In genomic region chr10:551489-552252, GRCh38 we compare ENCODE assay signal across 29 cellular contexts.
"Had no signal": no experiment of that assay in that cellular context is flagged by ENCODE, and none has a peak within 500 bp of the region (broad histone marks: within the 10 kb centered on the region; RNA-seq: fewer than 3 reads in every experiment).

No MANE protein-coding gene starts in this region.

- H3K27ac ChIP-seq: breast epithelium, colonic mucosa, epithelial cell of prostate, left ventricle myocardium inferior, neural progenitor cell, tibial artery had no signal

- H3K4me1 Mint-ChIP-seq: activated B cell treated with CpG ODN at 0.5 μM for 24 hours; activated CD8-positive, alpha-beta memory T cell treated with anti-CD3 and anti-CD28 coated beads, Interleukin-2, amount 10 ng/mL, durations not matched to agents 7 days and 5 days; activated naive CD8-positive, alpha-beta T cell treated with anti-CD3 and anti-CD28 coated beads, Interleukin-2, amount 50 U/mL, for 24 hours; central memory CD8-positive, alpha-beta T cell; stimulated activated memory B cell treated with anti-CD40 and anti-IgM and Interleukin-4, amounts not matched to agents 10 μg/mL and 1 μg/mL and 100 μg/mL, for 72 hours had no signal

- ATAC-seq: activated CD8-positive, alpha-beta memory T cell treated with anti-CD3 and anti-CD28 coated beads, Interleukin-2, amount 10 ng/mL, durations not matched to agents 7 days and 5 days; activated CD8-positive, alpha-beta T cell treated with anti-CD3 and anti-CD28 coated beads for 36 hours; activated naive CD8-positive, alpha-beta T cell treated with anti-CD3 and anti-CD28 coated beads, Interleukin-2, amount 50 U/mL, for 24 hours had no signal

- DNase-seq: activated B cell treated with CpG ODN at 0.5 μM for 24 hours; activated CD4-positive, alpha-beta T cell treated with anti-CD3 and anti-CD28 coated beads, Interleukin-2, amount 50 U/mL, for 1 hour; activated CD8-positive, alpha-beta memory T cell treated with anti-CD3 and anti-CD28 coated beads, Interleukin-2, amount 10 ng/mL, durations not matched to agents 7 days and 5 days; activated CD8-positive, alpha-beta T cell treated with anti-CD3 and anti-CD28 coated beads for 36 hours; activated naive CD8-positive, alpha-beta T cell treated with anti-CD3 and anti-CD28 coated beads, Interleukin-2, amount 50 U/mL, for 24 hours; activated T-cell treated with anti-CD3 and anti-CD28 coated beads, Interleukin-2, amount 50 U/mL, for 48 hours; amygdala; colonic mucosa; effector CD8-positive, alpha-beta T cell; left ventricle myocardium inferior; occipital lobe; retina; stimulated activated CD4-positive, alpha-beta T cell treated with anti-CD3 and anti-CD28 coated beads, Interleukin-1b, Interleukin-23, amount 100 ng/mL, for 48 hours; stimulated activated CD4-positive, alpha-beta T cell treated with anti-CD3 and anti-CD28 coated beads, Interleukin-4, amount 100 ng/mL, for 4 hours; stimulated activated CD8-positive, alpha-beta memory T cell treated with anti-CD3 and anti-CD28 coated beads, Interleukin-4, amount 100 ng/mL, for 48 hours; stimulated activated naive CD8-positive, alpha-beta T cell treated with anti-CD3 and anti-CD28 coated beads, Interleukin-15, amount 100 ng/mL, for 72 hours; T-helper 2 cell; tibial artery had no signal

- H3K4me1 ChIP-seq: breast epithelium, colonic mucosa had no signal

- H2AFZ ChIP-seq: neural progenitor cell had no signal

- H3K36me3 ChIP-seq: breast epithelium, colonic mucosa, left ventricle myocardium inferior, neural progenitor cell, tibial artery had no signal

- H3K4me3 ChIP-seq: breast epithelium, colonic mucosa, left ventricle myocardium inferior, lung, neural progenitor cell, smooth muscle cell, tibial artery had no signal

- H3K9ac ChIP-seq: neural progenitor cell had no signal

- FAIRE-seq: endometrium, frontal cortex had no signal

- H3K4me3 Mint-ChIP-seq: activated B cell treated with CpG ODN at 0.5 μM for 24 hours; activated CD8-positive, alpha-beta memory T cell treated with anti-CD3 and anti-CD28 coated beads, Interleukin-2, amount 10 ng/mL, durations not matched to agents 7 days and 5 days; activated CD8-positive, alpha-beta T cell treated with anti-CD3 and anti-CD28 coated beads for 36 hours; activated naive CD4-positive, alpha-beta T cell treated with anti-CD3 and anti-CD28 coated beads, Interleukin-2, amount 50 U/mL, for 24 hours; activated naive CD8-positive, alpha-beta T cell treated with anti-CD3 and anti-CD28 coated beads, Interleukin-2, amount 50 U/mL, for 24 hours; central memory CD8-positive, alpha-beta T cell; neural progenitor cell; stimulated activated memory B cell treated with anti-CD40 and anti-IgM and Interleukin-4, amounts not matched to agents 10 μg/mL and 1 μg/mL and 100 μg/mL, for 72 hours; stimulated activated naive CD8-positive, alpha-beta T cell treated with anti-CD3 and anti-CD28 coated beads, Interleukin-15, amount 100 ng/mL, for 72 hours had no signal

- H3K4me2 ChIP-seq: neural progenitor cell, smooth muscle cell had no signal

- H3K27me3 ChIP-seq: breast epithelium, colonic mucosa, neural progenitor cell, tibial artery had no signal

- H3K36me3 Mint-ChIP-seq: activated CD8-positive, alpha-beta memory T cell treated with anti-CD3 and anti-CD28 coated beads, Interleukin-2, amount 10 ng/mL, durations not matched to agents 7 days and 5 days; activated naive CD4-positive, alpha-beta T cell treated with anti-CD3 and anti-CD28 coated beads, Interleukin-2, amount 50 U/mL, for 24 hours; stimulated activated memory B cell treated with anti-CD40 and anti-IgM and Interleukin-4, amounts not matched to agents 10 μg/mL and 1 μg/mL and 100 μg/mL, for 72 hours had no signal

- H3K9me3 Mint-ChIP-seq: activated B cell treated with CpG ODN at 0.5 μM for 24 hours; activated CD8-positive, alpha-beta T cell treated with anti-CD3 and anti-CD28 coated beads for 36 hours; activated naive CD4-positive, alpha-beta T cell treated with anti-CD3 and anti-CD28 coated beads, Interleukin-2, amount 50 U/mL, for 24 hours; activated naive CD8-positive, alpha-beta T cell treated with anti-CD3 and anti-CD28 coated beads, Interleukin-2, amount 50 U/mL, for 24 hours; activated T-helper 2 cell treated with anti-CD3 and anti-CD28 coated beads, Interferon-gamma antibody, Interleukin-2, Interleukin-4, amounts not matched to agents 10 μg/mL and 5 μg/mL and 100 μg/mL, durations not matched to agents 14 hours and 24 hours and 36 hours; central memory CD8-positive, alpha-beta T cell; stimulated activated memory B cell treated with anti-CD40 and anti-IgM and Interleukin-4, amounts not matched to agents 10 μg/mL and 1 μg/mL and 100 μg/mL, for 72 hours; stimulated activated naive CD8-positive, alpha-beta T cell treated with anti-CD3 and anti-CD28 coated beads, Interleukin-15, amount 100 ng/mL, for 72 hours had no signal

- H3K9me3 ChIP-seq: breast epithelium, colonic mucosa, left ventricle myocardium inferior, tibial artery had no signal

- H3K27ac Mint-ChIP-seq: activated B cell treated with CpG ODN at 0.5 μM for 24 hours; activated CD8-positive, alpha-beta memory T cell treated with anti-CD3 and anti-CD28 coated beads, Interleukin-2, amount 10 ng/mL, durations not matched to agents 7 days and 5 days; activated CD8-positive, alpha-beta T cell treated with anti-CD3 and anti-CD28 coated beads for 36 hours; activated naive CD4-positive, alpha-beta T cell treated with anti-CD3 and anti-CD28 coated beads, Interleukin-2, amount 50 U/mL, for 24 hours; activated naive CD8-positive, alpha-beta T cell treated with anti-CD3 and anti-CD28 coated beads, Interleukin-2, amount 50 U/mL, for 24 hours; activated T-helper 2 cell treated with anti-CD3 and anti-CD28 coated beads, Interferon-gamma antibody, Interleukin-2, Interleukin-4, amounts not matched to agents 10 μg/mL and 5 μg/mL and 100 μg/mL, durations not matched to agents 14 hours and 24 hours and 36 hours; neural progenitor cell; stimulated activated memory B cell treated with anti-CD40 and anti-IgM and Interleukin-4, amounts not matched to agents 10 μg/mL and 1 μg/mL and 100 μg/mL, for 72 hours; stimulated activated naive CD8-positive, alpha-beta T cell treated with anti-CD3 and anti-CD28 coated beads, Interleukin-15, amount 100 ng/mL, for 72 hours had no signal
